Comparison of ENCODE assay signal across 19 cellular contexts in the genomic region with DNA sequence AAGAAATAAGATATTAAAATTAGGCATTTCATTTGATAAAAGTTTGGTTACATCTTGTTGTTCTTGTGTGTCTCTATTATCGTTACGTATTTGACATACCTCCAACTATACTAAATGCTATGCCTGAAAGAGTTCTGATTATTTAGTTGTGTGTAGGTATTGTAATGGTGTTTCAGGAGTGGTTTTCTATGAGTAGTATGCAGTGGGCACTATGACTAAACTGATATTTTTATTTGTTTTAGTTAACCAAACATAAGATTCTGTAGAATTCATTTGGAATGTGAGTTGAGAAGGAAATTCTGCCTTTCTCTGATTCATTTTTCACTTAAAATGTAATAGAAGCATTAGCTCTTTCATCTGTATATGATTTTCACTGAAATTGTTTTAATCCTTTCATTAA.
DNase-seq lines count a peak whose midpoint lies in the region; ATAC-seq, FAIRE-seq and TF ChIP-seq lines count a peak whose summit lies in the region.
"Had no signal": no experiment of that assay in that cellular context is flagged by ENCODE, and none has a peak within 500 bp of the region (broad histone marks: within the 10 kb centered on the region; RNA-seq: fewer than 3 reads in every experiment).

No MANE protein-coding gene starts in this region.

- H3K4ac ChIP-seq in IMR-90 (ENCODE audit: low read depth, low read length) = no peak overlapping the region

- no peak overlapping the region for H2AK5ac ChIP-seq in IMR-90 (ENCODE audit: low read depth, low read length)

- H3K4me2 ChIP-seq in IMR-90 (ENCODE audit: low read depth, low read length) = no peak overlapping the region
- H3K4me2 ChIP-seq: A549; BLaER1 treated with 17β-estradiol and CSF1 and Interleukin-3, amounts not matched to agents 10 nM and 100 nM had no signal

- no peak overlapping the region for H3K14ac ChIP-seq in IMR-90 (replicated peaks; ENCODE audit: low read depth, low read length)

- ATAC-seq in IMR-90 (ENCODE audit: low read depth) = peak; percentile 27; the same call in 1 of the 2 replicates
- no peak for ATAC-seq in thoracic aorta (ENCODE audit: insufficient number of reproducible peaks, low FRiP score, low read depth)
- ATAC-seq: A549; CD8-positive, alpha-beta T cell; GM12878 had no signal

- H4K8ac ChIP-seq in IMR-90 (ENCODE audit: low read depth in 2 of 2, low read length in 2 of 2) = no peak overlapping the region

- no peak overlapping the region for H2BK120ac ChIP-seq in IMR-90 (ENCODE audit: low read depth, low read length)

- in situ Hi-C loops in IMR-90 (cut with MboI; ENCODE audit: low sequenced_read_pairs) = no loop called here

- H2AFZ ChIP-seq in IMR-90 (replicated peaks; ENCODE audit: low read length, poor library complexity) = no peak overlapping the region

- TF ChIP-seq RAD21 in IMR-90 (IDR thresholded peaks at IDR 0.05; ENCODE audit: low read length) = no peak

- no peak overlapping the region for H3K9ac ChIP-seq in IMR-90 (ENCODE audit: low read depth, low read length)
- H3K9ac ChIP-seq: BLaER1 treated with 17β-estradiol and CSF1 and Interleukin-3, amounts not matched to agents 10 nM and 100 nM had no signal

- no peaks in the 10 kb centered on the region for H4K20me1 ChIP-seq in IMR-90 (ENCODE audit: insufficient read depth, low read length)
- H4K20me1 ChIP-seq: BLaER1 treated with 17β-estradiol and CSF1 and Interleukin-3, amounts not matched to agents 10 nM and 100 nM had no signal

- no peak overlapping the region for H2BK20ac ChIP-seq in IMR-90 (ENCODE audit: low read depth, low read length)

- H3K27ac ChIP-seq in IMR-90 (ENCODE audit: insufficient read depth, low read length) (no peak overlapping the region), thoracic aorta (no peak overlapping the region)
- H3K27ac ChIP-seq: 22Rv1; A549; BLaER1 treated with 17β-estradiol and CSF1 and Interleukin-3, amounts not matched to agents 10 nM and 100 nM; C4-2B had no signal

- no CpG with 5 or more reads among the region's 2 CpGs for WGBS in IMR-90 (ENCODE audit: extremely low coverage in 2 of 2, insufficient read length in 1 of 2), 2 experiments

- H3K79me1 ChIP-seq in IMR-90 (ENCODE audit: low read depth in 1 of 2, low read length in 2 of 2) = no peaks in the 10 kb centered on the region

- dilution Hi-C loops in IMR-90 (cut with HindIII; ENCODE audit: low sequenced_read_pairs, unreplicated experiment) = no loop called here

- no peak overlapping the region for H2BK15ac ChIP-seq in IMR-90 (ENCODE audit: low read depth, low read length)

- no peak overlapping the region for H3K56ac ChIP-seq in IMR-90 (ENCODE audit: extremely low read depth, insufficient read depth, low read length)

- H2AK9ac ChIP-seq in IMR-90 (replicated peaks; ENCODE audit: low read depth, low read length, poor library complexity) = no peak overlapping the region

- intact Hi-C loops in IMR-90 (cut with micrococcal nuclease) = no loop called here

- no peak for FAIRE-seq in bronchial epithelial cell (lab: Jason Lieb, UNC)
- FAIRE-seq: A549, G401.6, GM12878, GM12892, GM18507 had no signal

- H3K27me3 ChIP-seq in IMR-90 (ENCODE audit: control insufficient read depth, insufficient read depth, low read length) (no peaks in the 10 kb centered on the region), bronchial epithelial cell (ENCODE audit: control insufficient read depth, insufficient read depth, low read length) (no peaks in the 10 kb centered on the region), thoracic aorta (replicated peaks; ENCODE audit: insufficient read depth) (no peaks in the 10 kb centered on the region)

- no peaks in the 10 kb centered on the region for H3K36me3 ChIP-seq in IMR-90 (ENCODE audit: control insufficient read depth, insufficient read depth, low read length)
- no peaks in the 10 kb centered on the region for H3K36me3 ChIP-seq in bronchial epithelial cell (ENCODE audit: control insufficient read depth, insufficient read depth, low read length)
- no peaks in the 10 kb centered on the region for H3K36me3 ChIP-seq in thoracic aorta
- H3K36me3 ChIP-seq: BLaER1 treated with 17β-estradiol and CSF1 and Interleukin-3, amounts not matched to agents 10 nM and 100 nM had no signal

- no peak overlapping the region for H3K23ac ChIP-seq in IMR-90 (ENCODE audit: low read depth, low read length)

- H3K18ac ChIP-seq in IMR-90 (ENCODE audit: low read depth, low read length) = no peak overlapping the region

- no peaks in the 10 kb centered on the region for H3K9me3 ChIP-seq in IMR-90 (ENCODE audit: control insufficient read depth, insufficient read depth, low read length)
- H3K9me3 ChIP-seq in thoracic aorta = no peaks in the 10 kb centered on the region
- H3K9me3 ChIP-seq: A549; BLaER1 treated with 17β-estradiol and CSF1 and Interleukin-3, amounts not matched to agents 10 nM and 100 nM; Caco-2 had no signal

- H3K4me3 ChIP-seq in IMR-90 (ENCODE audit: insufficient read depth, low read depth, low read length) = no peak overlapping the region
- H3K4me3 ChIP-seq in bronchial epithelial cell (ENCODE audit: low read depth, low read length) = no peak overlapping the region
- H3K4me3 ChIP-seq in thoracic aorta = peak overlapping the region; percentile 56
- H3K4me3 ChIP-seq: A549; BLaER1 treated with 17β-estradiol and CSF1 and Interleukin-3, amounts not matched to agents 10 nM and 100 nM; GM12878 had no signal

- no TSS peak for BruUV-seq in IMR-90 (replicated peaks; lab: Mats Ljungman, UMichigan)

- CTCF ChIA-PET in IMR-90 (lab: Yijun Ruan, JAX) = no interaction called here

- no peak overlapping the region for H2BK5ac ChIP-seq in IMR-90 (ENCODE audit: low read depth, low read length, poor library complexity, severe bottlenecking)

- TF ChIP-seq CTCF in IMR-90 (conservative IDR thresholded peaks at IDR 0.05; ENCODE audit: low read depth, low read length) = no peak
- no peak for TF ChIP-seq CTCF in bronchial epithelial cell (IDR thresholded peaks at IDR 0.05; ENCODE audit: insufficient read depth, low read length, severe bottlenecking)
- TF ChIP-seq CTCF in thoracic aorta (IDR thresholded peaks at IDR 0.05) = no peak

- no peak overlapping the region for H4K5ac ChIP-seq in IMR-90 (ENCODE audit: low read depth, low read length)

- DNase-seq in IMR-90 (no peak), bronchial epithelial cell (ENCODE audit: low read depth) (peak; percentile 23), thoracic aorta (ENCODE audit: low spot score) (no peak)
- DNase-seq in stimulated activated CD4-positive, alpha-beta T cell treated with anti-CD3 and anti-CD28 coated beads, Interleukin-1b, Interleukin-23, amount 100 ng/mL, for 48 hours = no peak
- DNase-seq in stimulated activated CD4-positive, alpha-beta T cell treated with anti-CD3 and anti-CD28 coated beads, Interleukin-4, amount 100 ng/mL, for 4 hours = no peak
- DNase-seq: AML-193; Caco-2; Calu3; CD4-positive, alpha-beta T cell; CD8-positive, alpha-beta T cell; DMS79 treated with DMSO at 0.1 percent for 48 hours had no signal

- no peak for TF ChIP-seq POLR2A in IMR-90 (IDR thresholded peaks at IDR 0.05; ENCODE audit: low read depth, low read length)

- H3K4me1 ChIP-seq in IMR-90 (ENCODE audit: control insufficient read depth, insufficient read depth, low read length) (no peaks in the 10 kb centered on the region), thoracic aorta (ENCODE audit: control insufficient read depth in 1 of 2, low read depth in 2 of 2) (peaks cover 0 to 12% of the 10 kb centered on the region in 2 donors)
- H3K4me1 ChIP-seq: A549; BLaER1 treated with 17β-estradiol and CSF1 and Interleukin-3, amounts not matched to agents 10 nM and 100 nM; Caco-2 had no signal

- no peaks in the 10 kb centered on the region for H3K9me1 ChIP-seq in IMR-90 (ENCODE audit: insufficient read depth, low read length)

- no peak overlapping the region for H4K91ac ChIP-seq in IMR-90 (ENCODE audit: insufficient read depth, low read depth, low read length)

- POLR2A ChIA-PET in IMR-90 (lab: Charles Lee; ENCODE audit: unreplicated experiment) = no interaction called here

TF ChIP-seq in IMR-90, 13 proteins besides CTCF, POLR2A, EP300 and RAD21:
- no peak for TF ChIP-seq SMC3 (IDR thresholded peaks at IDR 0.05; ENCODE audit: low read depth, low read length)
- TF ChIP-seq MXI1 (IDR thresholded peaks at IDR 0.05; ENCODE audit: borderline replicate concordance, low read depth, low read length) = no peak
- TF ChIP-seq USF2 (IDR thresholded peaks at IDR 0.05; ENCODE audit: low read depth, low read length) = no peak
- no peak for TF ChIP-seq RCOR1 (IDR thresholded peaks at IDR 0.05; ENCODE audit: insufficient replicate concordance, low read length)
- TF ChIP-seq BHLHE40 (IDR thresholded peaks at IDR 0.05; ENCODE audit: low read depth, low read length) = no peak
- no peak for TF ChIP-seq NFE2L2 (IDR thresholded peaks at IDR 0.05; ENCODE audit: low read depth, low read length)
- TF ChIP-seq RFX5 (IDR thresholded peaks at IDR 0.05; ENCODE audit: low read depth, low read length) = no peak
TF ChIP-seq in IMR-90: peak in this region for 0.
